ENCODE assay signal across 1 cellular context in the genomic region with DNA sequence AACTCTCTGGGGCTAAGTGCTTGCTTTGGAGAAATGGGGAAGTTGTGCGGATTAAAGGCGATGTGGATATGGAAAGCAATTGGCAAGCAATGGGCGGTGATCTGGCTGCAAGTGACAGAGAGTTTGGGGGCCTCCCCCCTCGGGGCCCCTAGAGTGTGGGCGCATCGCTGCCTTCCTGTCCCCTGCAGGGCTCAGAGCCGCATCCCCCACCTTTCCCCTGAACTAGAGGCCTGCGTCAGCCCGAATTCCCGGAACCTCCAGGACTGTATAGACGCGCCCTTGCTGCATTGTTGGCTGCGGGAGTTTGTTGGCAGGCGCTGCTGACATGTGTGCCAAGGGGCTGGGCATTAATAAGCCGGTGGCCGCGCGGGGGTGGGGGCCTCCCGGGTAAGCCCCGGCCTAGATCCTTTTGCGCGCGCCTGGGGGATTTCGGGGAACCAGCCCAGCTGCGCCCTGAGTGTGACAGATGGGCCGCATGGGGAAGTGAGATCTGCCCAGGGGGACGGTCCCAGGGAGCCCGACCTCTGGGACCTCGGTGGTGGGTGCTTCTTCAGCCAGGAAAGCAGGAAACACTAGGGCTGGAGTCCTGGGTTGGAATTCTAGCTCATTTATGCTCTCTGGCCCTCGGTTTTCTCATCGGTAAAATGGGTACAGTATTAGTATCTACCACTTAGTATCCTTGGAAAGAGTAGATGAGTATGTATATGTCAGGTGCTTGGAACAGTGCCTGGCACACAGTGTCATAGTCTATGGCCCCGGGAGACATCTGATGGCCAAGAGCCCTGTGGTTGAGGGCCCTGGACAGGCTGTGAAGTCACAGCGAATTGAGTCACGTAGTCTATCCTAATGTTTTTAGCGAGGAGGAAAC.
A peak's percentile ranks its signal among the peaks of the same experiment; 100 is the strongest.
TF ChIP-seq lines count a peak whose summit lies in the region.

No MANE protein-coding gene starts in this region.

TF ChIP-seq in SK-N-SH, 30 proteins besides CTCF, POLR2A, EP300 and RAD21 (continued from another document):
- TF ChIP-seq, protein P1, sequence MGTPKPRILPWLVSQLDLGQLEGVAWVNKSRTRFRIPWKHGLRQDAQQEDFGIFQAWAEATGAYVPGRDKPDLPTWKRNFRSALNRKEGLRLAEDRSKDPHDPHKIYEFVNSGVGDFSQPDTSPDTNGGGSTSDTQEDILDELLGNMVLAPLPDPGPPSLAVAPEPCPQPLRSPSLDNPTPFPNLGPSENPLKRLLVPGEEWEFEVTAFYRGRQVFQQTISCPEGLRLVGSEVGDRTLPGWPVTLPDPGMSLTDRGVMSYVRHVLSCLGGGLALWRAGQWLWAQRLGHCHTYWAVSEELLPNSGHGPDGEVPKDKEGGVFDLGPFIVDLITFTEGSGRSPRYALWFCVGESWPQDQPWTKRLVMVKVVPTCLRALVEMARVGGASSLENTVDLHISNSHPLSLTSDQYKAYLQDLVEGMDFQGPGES (IDR thresholded peaks at IDR 0.05; ENCODE audit: low read depth, low read length) = no peak
- TF ChIP-seq SMC3 (IDR thresholded peaks at IDR 0.05; ENCODE audit: low read depth, low read length) (no peak), RCOR1 (IDR thresholded peaks at IDR 0.05; ENCODE audit: low read length) (no peak), GATA2 (CRISPR knock-in tag; IDR thresholded peaks at IDR 0.05) (no peak), CHD2 (IDR thresholded peaks at IDR 0.05; ENCODE audit: low read length, partially characterized antibody) (no peak), ELF1 (IDR thresholded peaks at IDR 0.05) (no peak), FOSL2 (IDR thresholded peaks at IDR 0.05; ENCODE audit: borderline replicate concordance, low read depth) (no peak), TCF12 (IDR thresholded peaks at IDR 0.05) (no peak), NRF1 (IDR thresholded peaks at IDR 0.05; ENCODE audit: low read depth, low read length) (no peak), GABPA (IDR thresholded peaks at IDR 0.05; ENCODE audit: low read depth) (no peak), FOXJ3 (CRISPR knock-in tag; IDR thresholded peaks at IDR 0.05) (no peak), EZH2phosphoT487 (IDR thresholded peaks at IDR 0.05; ENCODE audit: borderline replicate concordance, low read depth) (no peak), RFX5 (IDR thresholded peaks at IDR 0.05; ENCODE audit: low read length) (no peak), NFIC (IDR thresholded peaks at IDR 0.05; ENCODE audit: borderline replicate concordance) (peak; percentile 89), FOXM1 (IDR thresholded peaks at IDR 0.05; ENCODE audit: low read depth) (no peak), MXI1 (IDR thresholded peaks at IDR 0.05; ENCODE audit: low read depth, low read length) (peak; percentile 71), TEAD4 (IDR thresholded peaks at IDR 0.05; ENCODE audit: borderline replicate concordance, insufficient read depth) (no peak), SIN3A (IDR thresholded peaks at IDR 0.05; ENCODE audit: borderline replicate concordance, low read depth, low read length) (peak; percentile 40; the same call in 1 of the 2 replicates)
- TF ChIP-seq, protein P2, sequence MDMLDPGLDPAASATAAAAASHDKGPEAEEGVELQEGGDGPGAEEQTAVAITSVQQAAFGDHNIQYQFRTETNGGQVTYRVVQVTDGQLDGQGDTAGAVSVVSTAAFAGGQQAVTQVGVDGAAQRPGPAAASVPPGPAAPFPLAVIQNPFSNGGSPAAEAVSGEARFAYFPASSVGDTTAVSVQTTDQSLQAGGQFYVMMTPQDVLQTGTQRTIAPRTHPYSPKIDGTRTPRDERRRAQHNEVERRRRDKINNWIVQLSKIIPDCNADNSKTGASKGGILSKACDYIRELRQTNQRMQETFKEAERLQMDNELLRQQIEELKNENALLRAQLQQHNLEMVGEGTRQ (IDR thresholded peaks at IDR 0.05; ENCODE audit: borderline replicate concordance, low read depth, low read length) = no peak
- TF ChIP-seq, protein P3, sequence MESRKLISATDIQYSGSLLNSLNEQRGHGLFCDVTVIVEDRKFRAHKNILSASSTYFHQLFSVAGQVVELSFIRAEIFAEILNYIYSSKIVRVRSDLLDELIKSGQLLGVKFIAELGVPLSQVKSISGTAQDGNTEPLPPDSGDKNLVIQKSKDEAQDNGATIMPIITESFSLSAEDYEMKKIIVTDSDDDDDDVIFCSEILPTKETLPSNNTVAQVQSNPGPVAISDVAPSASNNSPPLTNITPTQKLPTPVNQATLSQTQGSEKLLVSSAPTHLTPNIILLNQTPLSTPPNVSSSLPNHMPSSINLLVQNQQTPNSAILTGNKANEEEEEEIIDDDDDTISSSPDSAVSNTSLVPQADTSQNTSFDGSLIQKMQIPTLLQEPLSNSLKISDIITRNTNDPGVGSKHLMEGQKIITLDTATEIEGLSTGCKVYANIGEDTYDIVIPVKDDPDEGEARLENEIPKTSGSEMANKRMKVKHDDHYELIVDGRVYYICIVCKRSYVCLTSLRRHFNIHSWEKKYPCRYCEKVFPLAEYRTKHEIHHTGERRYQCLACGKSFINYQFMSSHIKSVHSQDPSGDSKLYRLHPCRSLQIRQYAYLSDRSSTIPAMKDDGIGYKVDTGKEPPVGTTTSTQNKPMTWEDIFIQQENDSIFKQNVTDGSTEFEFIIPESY (IDR thresholded peaks at IDR 0.05; ENCODE audit: borderline replicate concordance, low read depth) = no peak
- TF ChIP-seq, protein P4, sequence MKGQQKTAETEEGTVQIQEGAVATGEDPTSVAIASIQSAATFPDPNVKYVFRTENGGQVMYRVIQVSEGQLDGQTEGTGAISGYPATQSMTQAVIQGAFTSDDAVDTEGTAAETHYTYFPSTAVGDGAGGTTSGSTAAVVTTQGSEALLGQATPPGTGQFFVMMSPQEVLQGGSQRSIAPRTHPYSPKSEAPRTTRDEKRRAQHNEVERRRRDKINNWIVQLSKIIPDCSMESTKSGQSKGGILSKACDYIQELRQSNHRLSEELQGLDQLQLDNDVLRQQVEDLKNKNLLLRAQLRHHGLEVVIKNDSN (IDR thresholded peaks at IDR 0.05; ENCODE audit: borderline replicate concordance, low read depth) = no peak
